ENCODE assay signal across 1 cellular context in the genomic region with DNA sequence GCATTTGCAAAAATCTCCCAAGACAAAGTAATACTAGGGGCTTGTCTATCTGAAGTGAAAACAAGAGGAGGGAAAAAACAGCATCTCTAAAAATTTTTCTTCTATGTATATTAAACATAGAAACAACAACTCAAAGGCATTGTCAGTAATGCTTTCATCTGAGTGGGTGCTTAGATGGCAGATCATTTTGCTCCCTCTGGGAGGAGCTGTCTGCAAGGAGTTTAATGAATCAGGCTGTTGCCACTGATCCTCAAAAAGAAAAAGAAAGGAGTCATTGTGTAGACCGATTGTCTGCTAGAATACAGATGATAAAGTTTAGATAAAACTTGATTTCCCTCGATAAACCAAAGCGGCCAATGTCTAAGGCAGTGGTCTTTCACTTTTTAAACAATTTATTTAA.
TF ChIP-seq lines count a peak whose summit lies in the region.

No MANE protein-coding gene starts in this region.

TF ChIP-seq in WTC11, 78 proteins besides CTCF, POLR2A, EP300 and RAD21 (continued from another document):
- no peak for TF ChIP-seq RELA (CRISPR knock-in tag; IDR thresholded peaks at IDR 0.05; ENCODE audit: borderline replicate concordance)
- TF ChIP-seq, protein P1, sequence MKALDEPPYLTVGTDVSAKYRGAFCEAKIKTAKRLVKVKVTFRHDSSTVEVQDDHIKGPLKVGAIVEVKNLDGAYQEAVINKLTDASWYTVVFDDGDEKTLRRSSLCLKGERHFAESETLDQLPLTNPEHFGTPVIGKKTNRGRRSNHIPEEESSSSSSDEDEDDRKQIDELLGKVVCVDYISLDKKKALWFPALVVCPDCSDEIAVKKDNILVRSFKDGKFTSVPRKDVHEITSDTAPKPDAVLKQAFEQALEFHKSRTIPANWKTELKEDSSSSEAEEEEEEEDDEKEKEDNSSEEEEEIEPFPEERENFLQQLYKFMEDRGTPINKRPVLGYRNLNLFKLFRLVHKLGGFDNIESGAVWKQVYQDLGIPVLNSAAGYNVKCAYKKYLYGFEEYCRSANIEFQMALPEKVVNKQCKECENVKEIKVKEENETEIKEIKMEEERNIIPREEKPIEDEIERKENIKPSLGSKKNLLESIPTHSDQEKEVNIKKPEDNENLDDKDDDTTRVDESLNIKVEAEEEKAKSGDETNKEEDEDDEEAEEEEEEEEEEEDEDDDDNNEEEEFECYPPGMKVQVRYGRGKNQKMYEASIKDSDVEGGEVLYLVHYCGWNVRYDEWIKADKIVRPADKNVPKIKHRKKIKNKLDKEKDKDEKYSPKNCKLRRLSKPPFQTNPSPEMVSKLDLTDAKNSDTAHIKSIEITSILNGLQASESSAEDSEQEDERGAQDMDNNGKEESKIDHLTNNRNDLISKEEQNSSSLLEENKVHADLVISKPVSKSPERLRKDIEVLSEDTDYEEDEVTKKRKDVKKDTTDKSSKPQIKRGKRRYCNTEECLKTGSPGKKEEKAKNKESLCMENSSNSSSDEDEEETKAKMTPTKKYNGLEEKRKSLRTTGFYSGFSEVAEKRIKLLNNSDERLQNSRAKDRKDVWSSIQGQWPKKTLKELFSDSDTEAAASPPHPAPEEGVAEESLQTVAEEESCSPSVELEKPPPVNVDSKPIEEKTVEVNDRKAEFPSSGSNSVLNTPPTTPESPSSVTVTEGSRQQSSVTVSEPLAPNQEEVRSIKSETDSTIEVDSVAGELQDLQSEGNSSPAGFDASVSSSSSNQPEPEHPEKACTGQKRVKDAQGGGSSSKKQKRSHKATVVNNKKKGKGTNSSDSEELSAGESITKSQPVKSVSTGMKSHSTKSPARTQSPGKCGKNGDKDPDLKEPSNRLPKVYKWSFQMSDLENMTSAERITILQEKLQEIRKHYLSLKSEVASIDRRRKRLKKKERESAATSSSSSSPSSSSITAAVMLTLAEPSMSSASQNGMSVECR (CRISPR knock-in tag; IDR thresholded peaks at IDR 0.05; ENCODE audit: borderline replicate concordance), result no peak
- no peak for TF ChIP-seq TEAD1 (CRISPR knock-in tag; IDR thresholded peaks at IDR 0.05)
- TF ChIP-seq ESRRA (CRISPR knock-in tag; IDR thresholded peaks at IDR 0.05; ENCODE audit: borderline replicate concordance), result no peak
- TF ChIP-seq, protein P2, sequence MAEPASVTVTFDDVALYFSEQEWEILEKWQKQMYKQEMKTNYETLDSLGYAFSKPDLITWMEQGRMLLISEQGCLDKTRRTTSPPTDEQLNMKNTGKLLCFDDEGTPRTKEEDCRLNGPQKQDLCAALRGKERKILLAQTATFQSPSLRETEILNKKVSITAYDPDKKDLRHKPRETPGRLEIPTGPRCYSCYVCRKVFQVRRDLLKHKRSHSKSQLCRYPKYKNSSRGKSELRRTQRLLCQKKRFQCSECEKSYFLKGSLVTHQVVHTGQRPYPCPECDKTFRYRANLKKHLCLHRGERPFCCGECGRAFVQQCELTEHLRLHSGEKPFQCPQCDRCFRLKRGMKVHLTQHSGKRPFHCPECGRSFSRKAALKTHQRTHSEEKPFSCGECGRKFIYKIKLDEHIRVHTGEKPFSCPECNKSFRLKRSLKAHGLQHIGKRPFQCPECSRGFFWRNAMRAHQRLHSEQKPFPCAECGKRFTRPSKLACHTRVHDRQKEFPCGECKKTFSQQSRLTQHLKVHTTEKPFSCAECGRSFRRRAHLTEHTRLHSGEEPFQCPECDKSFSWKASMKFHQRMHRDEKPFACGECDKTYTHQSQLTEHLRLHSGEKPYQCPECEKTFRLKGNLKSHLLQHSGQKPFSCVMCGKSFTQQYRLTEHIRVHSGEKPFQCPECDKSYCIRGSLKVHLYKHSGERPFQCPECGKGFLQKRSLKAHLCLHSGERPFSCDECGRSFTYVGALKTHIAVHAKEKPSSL (CRISPR knock-in tag; conservative IDR thresholded peaks at IDR 0.05), result no peak
- TF ChIP-seq, protein P3, sequence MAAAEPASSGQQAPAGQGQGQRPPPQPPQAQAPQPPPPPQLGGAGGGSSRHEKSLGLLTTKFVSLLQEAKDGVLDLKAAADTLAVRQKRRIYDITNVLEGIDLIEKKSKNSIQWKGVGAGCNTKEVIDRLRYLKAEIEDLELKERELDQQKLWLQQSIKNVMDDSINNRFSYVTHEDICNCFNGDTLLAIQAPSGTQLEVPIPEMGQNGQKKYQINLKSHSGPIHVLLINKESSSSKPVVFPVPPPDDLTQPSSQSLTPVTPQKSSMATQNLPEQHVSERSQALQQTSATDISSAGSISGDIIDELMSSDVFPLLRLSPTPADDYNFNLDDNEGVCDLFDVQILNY (CRISPR knock-in tag; IDR thresholded peaks at IDR 0.05), result no peak
